Comparison of ENCODE assay signal across 24 cellular contexts in genomic region chr20:24808616-24809015, GRCh38.
"Had no signal": no experiment of that assay in that cellular context is flagged by ENCODE, and none has a peak within 500 bp of the region (broad histone marks: within the 10 kb centered on the region; RNA-seq: fewer than 3 reads in every experiment).

No MANE protein-coding gene starts in this region.

- DNase-seq: activated B cell treated with CpG ODN at 0.5 μM for 24 hours; activated CD4-positive, alpha-beta memory T cell treated with anti-CD3 and anti-CD28 coated beads for 36 hours; activated CD4-positive, alpha-beta T cell treated with anti-CD3 and anti-CD28 coated beads for 4 hours; activated effector memory CD4-positive, alpha-beta T cell treated with Interleukin-2 at 50 U/mL for 16 hours; activated naive CD4-positive, alpha-beta T cell treated with anti-CD3 and anti-CD28 coated beads, Interleukin-2, amount 10 ng/mL, durations not matched to agents 7 days and 5 days; activated T-cell treated with anti-CD3 and anti-CD28 coated beads, Interleukin-2, amount 50 U/mL, for 48 hours; cerebellar nuclear complex; dermis blood vessel endothelial cell; effector memory CD4-positive, alpha-beta T cell; esophagus squamous epithelium; heart right ventricle; mesenchymal stem cell; occipital lobe; retina; stimulated activated CD4-positive, alpha-beta T cell treated with anti-CD3 and anti-CD28 coated beads, Interleukin-12 subunit alpha, Interleukin-12 subunit beta, amount 100 ng/mL, for 4 hours; stimulated activated CD4-positive, alpha-beta T cell treated with anti-CD3 and anti-CD28 coated beads, Interleukin-1b, Interleukin-23, amount 100 ng/mL, for 48 hours; stimulated activated CD8-positive, alpha-beta memory T cell treated with anti-CD3 and anti-CD28 coated beads, Interleukin-4, amount 100 ng/mL, for 48 hours; stimulated activated naive CD4-positive, alpha-beta T cell treated with Interleukin-2 at 50 U/mL for 16 hours; uterus had no signal

- H3K4me1 Mint-ChIP-seq: activated B cell treated with CpG ODN at 0.5 μM for 24 hours; activated naive CD4-positive, alpha-beta T cell treated with anti-CD3 and anti-CD28 coated beads, Interleukin-2, amount 10 ng/mL, durations not matched to agents 7 days and 5 days; T-cell had no signal

- H3K9me3 ChIP-seq: breast epithelium, esophagus squamous epithelium, heart right ventricle, uterus had no signal

- H3K4me1 ChIP-seq: breast epithelium, esophagus squamous epithelium, heart right ventricle, tibial nerve, uterus had no signal

- H3K27me3 Mint-ChIP-seq: natural killer cell treated with Interleukin-12 subunit alpha and Interleukin-12 subunit beta and Interleukin-15 and Interleukin-18, amount 100 ng/mL, for 72 hours had no signal

- H3K36me3 Mint-ChIP-seq: activated CD4-positive, alpha-beta memory T cell treated with anti-CD3 and anti-CD28 coated beads for 36 hours; activated naive CD4-positive, alpha-beta T cell treated with anti-CD3 and anti-CD28 coated beads, Interleukin-2, amount 10 ng/mL, durations not matched to agents 7 days and 5 days; natural killer cell treated with Interleukin-12 subunit alpha and Interleukin-12 subunit beta and Interleukin-15 and Interleukin-18, amount 100 ng/mL, for 72 hours; T-cell had no signal

- H3K9me3 Mint-ChIP-seq: activated B cell treated with CpG ODN at 0.5 μM for 24 hours; natural killer cell treated with Interleukin-12 subunit alpha and Interleukin-12 subunit beta and Interleukin-15 and Interleukin-18, amount 100 ng/mL, for 72 hours had no signal

- H3K27ac ChIP-seq: breast epithelium, esophagus squamous epithelium, heart right ventricle, tibial nerve, uterus had no signal

- H3K27ac Mint-ChIP-seq: activated B cell treated with CpG ODN at 0.5 μM for 24 hours; activated CD4-positive, alpha-beta memory T cell treated with anti-CD3 and anti-CD28 coated beads for 36 hours; activated naive CD4-positive, alpha-beta T cell treated with anti-CD3 and anti-CD28 coated beads, Interleukin-2, amount 10 ng/mL, durations not matched to agents 7 days and 5 days; T-cell had no signal

- ATAC-seq: heart right ventricle had no signal

- H3K4me3 Mint-ChIP-seq: activated B cell treated with CpG ODN at 0.5 μM for 24 hours; activated CD4-positive, alpha-beta memory T cell treated with anti-CD3 and anti-CD28 coated beads for 36 hours; activated naive CD4-positive, alpha-beta T cell treated with anti-CD3 and anti-CD28 coated beads, Interleukin-2, amount 10 ng/mL, durations not matched to agents 7 days and 5 days; natural killer cell treated with Interleukin-12 subunit alpha and Interleukin-12 subunit beta and Interleukin-15 and Interleukin-18, amount 100 ng/mL, for 72 hours; T-cell had no signal

- H3K36me3 ChIP-seq: breast epithelium, esophagus squamous epithelium, heart right ventricle, tibial nerve, uterus had no signal

- FAIRE-seq: astrocyte had no signal

- H3K4me3 ChIP-seq: breast epithelium, esophagus squamous epithelium, heart right ventricle, tibial nerve, uterus had no signal

- H3K27me3 ChIP-seq: tibial nerve, uterus had no signal
